Comparison of ENCODE assay signal across 8 cellular contexts in the genomic region with DNA sequence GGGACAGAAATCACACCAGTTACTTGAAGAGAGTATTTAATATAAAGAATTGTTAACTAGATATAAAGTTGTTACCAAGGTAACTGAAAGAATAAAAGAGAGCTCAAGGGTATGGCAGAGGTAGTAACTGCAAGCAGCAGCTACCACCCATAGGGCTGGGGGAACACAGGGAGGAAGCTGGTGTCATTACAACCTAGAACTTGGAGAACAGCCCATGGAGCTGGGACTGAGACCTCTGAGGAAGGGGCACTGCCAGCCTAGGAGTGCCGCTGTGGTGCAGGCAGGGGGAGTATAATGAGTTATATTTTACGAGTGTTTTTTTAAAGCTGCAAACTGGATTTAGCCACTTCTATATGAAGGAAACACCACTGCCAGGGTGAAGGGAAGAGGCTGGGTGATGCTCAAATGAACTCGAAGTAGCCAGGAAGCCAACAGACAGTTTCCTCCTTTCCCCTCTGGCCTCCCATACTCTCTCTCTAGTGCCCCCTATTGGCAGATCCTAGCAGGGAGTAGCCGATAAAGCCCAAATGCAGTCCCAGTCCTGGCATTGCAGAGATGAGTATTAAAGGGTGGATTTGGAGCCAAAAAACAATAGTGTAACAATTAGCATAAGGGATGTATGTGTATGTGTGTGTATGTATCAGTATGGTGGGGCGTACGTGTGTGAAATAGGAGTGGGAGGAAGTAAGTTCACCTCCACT.
DNase-seq lines count a peak whose midpoint lies in the region; ATAC-seq and TF ChIP-seq lines count a peak whose summit lies in the region.

No MANE protein-coding gene starts in this region.

- peaks cover 2 to 4% of the 10 kb centered on the region in 2 experiments; a peak in 1 of 5 replicates for H3K9me3 Mint-ChIP-seq in H9

- no peaks in the 10 kb centered on the region for H3K23me2 ChIP-seq in H9 (ENCODE audit: insufficient read length, low read depth, low read length, poor library complexity, severe bottlenecking)

- intact Hi-C loops in aorta (cut with DNase I): no loop called here

- no peak overlapping the region for H2BK5ac ChIP-seq in H9 (ENCODE audit: insufficient read length, low read length)

- no peak overlapping the region for H2BK20ac ChIP-seq in H9 (ENCODE audit: low read depth, low read length, poor library complexity, severe bottlenecking)

- no peak overlapping the region for H3T11ph ChIP-seq in H9 (ENCODE audit: low read length)

- no peaks in the 10 kb centered on the region for H3K79me1 ChIP-seq in H9 (ENCODE audit: insufficient read depth, low read depth, low read length, poor library complexity, severe bottlenecking)

- no peak overlapping the region for H2AFZ ChIP-seq in DND-41 (ENCODE audit: low read depth, low read length)
- no peak overlapping the region for H2AFZ ChIP-seq in H9 (ENCODE audit: low read length)

- no peak overlapping the region for H2AK5ac ChIP-seq in H9 (ENCODE audit: insufficient read length, low read length)

- H3K36me3 ChIP-seq in DND-41 (ENCODE audit: insufficient read depth, low read length) (no peaks in the 10 kb centered on the region), WERI-Rb-1 (no peaks in the 10 kb centered on the region), aorta (ENCODE audit: control insufficient read depth in 1 of 2, insufficient read depth in 2 of 2, low read length in 1 of 2) (no peaks in the 10 kb centered on the region)

- no peak overlapping the region for H3K56ac ChIP-seq in H9 (ENCODE audit: insufficient read length, low read depth, low read length)

- H3K9ac ChIP-seq in DND-41 (ENCODE audit: low read depth, low read length) (no peak overlapping the region), H9 (ENCODE audit: extremely low read depth, insufficient read length, low read length) (no peak overlapping the region)

- H3K4ac ChIP-seq in H9 (ENCODE audit: low read depth, low read length): no peak overlapping the region

- no peak overlapping the region for H3K27ac ChIP-seq in DND-41 (ENCODE audit: low read length)
- no peak overlapping the region for H3K27ac ChIP-seq in H9 (ENCODE audit: insufficient read length, low read depth, low read length)
- H3K27ac ChIP-seq in WERI-Rb-1: no peak overlapping the region
- H3K27ac ChIP-seq in aorta (ENCODE audit: low read depth in 1 of 2, low read length in 2 of 2): no peak overlapping the region

- H3K79me2 ChIP-seq in DND-41 (ENCODE audit: insufficient read depth, low read length): no peaks in the 10 kb centered on the region
- H3K79me2 ChIP-seq in H9 (ENCODE audit: insufficient read depth, low read length): no peaks in the 10 kb centered on the region

- H4K8ac ChIP-seq in H9 (replicated peaks; ENCODE audit: insufficient read length, low read depth, low read length): no peak overlapping the region

- TF ChIP-seq CTCF in DND-41 (IDR thresholded peaks at IDR 0.05; ENCODE audit: borderline replicate concordance, extremely low read depth, low read length, poor library complexity, severe bottlenecking) (peak; percentile 60), H9 (conservative IDR thresholded peaks at IDR 0.05) (peak; percentile 88), WERI-Rb-1 (IDR thresholded peaks at IDR 0.05; ENCODE audit: low read depth, low read length) (peak; percentile 80)

- peaks cover 0 to 6% (median 3%) of the 10 kb centered on the region in 3 experiments; a peak in 3 of 7 replicates for H3K36me3 Mint-ChIP-seq in H9 (ENCODE audit: insufficient read depth in 1 of 3, low read depth in 3 of 3)

- H2BK12ac ChIP-seq in H9 (ENCODE audit: insufficient read length, low read depth, low read length): no peak overlapping the region

- H3K14ac ChIP-seq in H9 (ENCODE audit: insufficient read depth, low read length): no peak overlapping the region

- H3K4me2 ChIP-seq in DND-41 (ENCODE audit: insufficient read depth, low read length) (no peak overlapping the region), H9 (ENCODE audit: insufficient read depth, insufficient read length, low read length) (no peak overlapping the region)

- no peak overlapping the region for H3K18ac ChIP-seq in H9 (ENCODE audit: insufficient read length, low read depth, low read length)

- DNase-seq in DND-41 (peak; percentile 16), H9 (peak; percentile 63), WERI-Rb-1 (peak; percentile 21), left kidney (ENCODE audit: low read depth, low spot score) (peak; percentile 62), aorta (no peak), NCI-H1417 (lab: John Stamatoyannopoulos, UW) (no peak), SIG-M5 (lab: John Stamatoyannopoulos, UW) (no peak)

- no peaks in the 10 kb centered on the region for H3K27me3 Mint-ChIP-seq in H9 (ENCODE audit: low read depth)

- no peak overlapping the region for H2BK120ac ChIP-seq in H9 (ENCODE audit: low read depth, low read length, poor library complexity, severe bottlenecking)

- no peaks in the 10 kb centered on the region for H4K20me1 ChIP-seq in DND-41 (ENCODE audit: insufficient read depth, low read length)
- no peaks in the 10 kb centered on the region for H4K20me1 ChIP-seq in H9 (ENCODE audit: control insufficient read depth, insufficient read depth, insufficient read length)

- no peak overlapping the region for H3K4me3 Mint-ChIP-seq in H9

- 100% methylated on average over 2 of the region's 6 CpGs for WGBS in H9 (ENCODE audit: extremely low coverage, insufficient read length, low lambda C conversion rate)
- WGBS in aorta, 2 donors: 58% methylated on average over 6 of the region's 6 CpGs

- peaks cover 3 to 9% of the 10 kb centered on the region in 2 experiments for H3K4me1 Mint-ChIP-seq in H9

- H4K5ac ChIP-seq in H9 (ENCODE audit: insufficient read length, low read depth, low read length): no peak overlapping the region

- H2BK15ac ChIP-seq in H9 (ENCODE audit: low read depth, low read length): no peak overlapping the region

- H3K9me3 ChIP-seq in DND-41 (ENCODE audit: insufficient read depth, low read length, severe bottlenecking) (no peaks in the 10 kb centered on the region), H9 (ENCODE audit: control insufficient read depth, low read depth, low read length) (no peaks in the 10 kb centered on the region), WERI-Rb-1 (ENCODE audit: severe bottlenecking) (no peaks in the 10 kb centered on the region), aorta (ENCODE audit: control insufficient read depth, low read length) (no peaks in the 10 kb centered on the region)

- no peaks in the 10 kb centered on the region for H3K27me3 ChIP-seq in DND-41 (ENCODE audit: insufficient read depth, low read length, poor library complexity)
- H3K27me3 ChIP-seq in H9 (ENCODE audit: insufficient read depth, low read length): no peaks in the 10 kb centered on the region
- H3K27me3 ChIP-seq in WERI-Rb-1 (ENCODE audit: insufficient read depth, low read depth, severe bottlenecking): peaks cover 2% of the 10 kb centered on the region
- H3K27me3 ChIP-seq in aorta (ENCODE audit: control insufficient read depth in 1 of 2, insufficient read depth in 2 of 2, low read length in 1 of 2): no peaks in the 10 kb centered on the region

- no peak overlapping the region for H3K23ac ChIP-seq in H9 (ENCODE audit: insufficient read length, low read depth, low read length)

- H4K91ac ChIP-seq in H9 (ENCODE audit: insufficient read length, low read depth, low read length): no peak overlapping the region

- H3K4me3 ChIP-seq in DND-41 (ENCODE audit: low read depth in 1 of 2, low read length in 2 of 2) (no peak overlapping the region), WERI-Rb-1 (ENCODE audit: low read depth, low read length) (no peak overlapping the region), aorta (ENCODE audit: low read length in 2 of 2) (no peak overlapping the region)

- no peak overlapping the region for H3K27ac Mint-ChIP-seq in H9

- 0 out of 3 replicates have a peak, but pooled peaks have one; percentile 39 for ATAC-seq in DND-41 (ENCODE audit: insufficient read depth, low read depth)
- ATAC-seq in aorta (ENCODE audit: low FRiP score): no peak
- no peak for ATAC-seq in HG03039 (IDR thresholded peaks at IDR 0.05; ENCODE audit: unreplicated experiment)

- H3K4me1 ChIP-seq in DND-41 (ENCODE audit: insufficient read depth, low read length) (no peaks in the 10 kb centered on the region), H9 (ENCODE audit: insufficient read depth, low read length) (no peaks in the 10 kb centered on the region), aorta (ENCODE audit: control insufficient read depth in 1 of 2, insufficient read depth in 2 of 2, low read length in 2 of 2) (no peaks in the 10 kb centered on the region)

Comparison
In these comparisons a context has a peak if more than half of its experiments do, and no peak if none do; other contexts are left out.
1. DNase-seq: peak in DND-41 (single experiment), H9 (single experiment), WERI-Rb-1 (single experiment) and left kidney (single experiment); none in aorta (0 of 2), NCI-H1417 (0 of 3) and SIG-M5 (single experiment).
2. Peak in every context shown above with its lines, with median percentiles within 50 percentile points of each other: CTCF ChIP-seq.